Comparison of ENCODE assay signal across 23 cellular contexts in genomic region chr7:107435749-107436148, GRCh38. TPM values are rescaled to one million over a fixed set of nuclear protein-coding genes. Genes with fewer than 3 reads are reported as not detected.
A peak's percentile ranks its signal among the peaks of the same experiment; 100 is the strongest.
DNase-seq lines count a peak whose midpoint lies in the region; FAIRE-seq and TF ChIP-seq lines count a peak whose summit lies in the region.
"Had no signal": no experiment of that assay in that cellular context is flagged by ENCODE, and none has a peak within 500 bp of the region (broad histone marks: within the 10 kb centered on the region; RNA-seq: fewer than 3 reads in every experiment).

No MANE protein-coding gene starts in this region.

- H3K27ac ChIP-seq in astrocyte (ENCODE audit: low read depth, low read length) (no peak overlapping the region), tibial nerve (no peak overlapping the region)
- H3K27ac ChIP-seq: BLaER1 had no signal

- H3K27ac Mint-ChIP-seq in astrocyte (ENCODE audit: unreplicated experiment) = no peak overlapping the region
- H3K27ac Mint-ChIP-seq in activated naive CD4-positive, alpha-beta T cell treated with anti-CD3 and anti-CD28 coated beads, Interleukin-2, amount 10 ng/mL, durations not matched to agents 7 days and 5 days = no peak overlapping the region
- H3K27ac Mint-ChIP-seq: CD4-positive, alpha-beta memory T cell had no signal

- H3K9me3 ChIP-seq in astrocyte (ENCODE audit: insufficient read depth, low read depth, low read length) = no peaks in the 10 kb centered on the region
- H3K9me3 ChIP-seq in tibial nerve = peaks cover 0 to 11% (median 0%) of the 10 kb centered on the region in 4 donors
- H3K9me3 ChIP-seq: BE2C had no signal

- H3K36me3 Mint-ChIP-seq in astrocyte (ENCODE audit: low read depth, unreplicated experiment) = no peaks in the 10 kb centered on the region
- H3K36me3 Mint-ChIP-seq in activated naive CD4-positive, alpha-beta T cell treated with anti-CD3 and anti-CD28 coated beads, Interleukin-2, amount 10 ng/mL, durations not matched to agents 7 days and 5 days = peaks cover 2% of the 10 kb centered on the region

- 97 to 98% methylated on average over 1 of the region's 1 CpG for WGBS in tibial nerve, 2 donors

- H3K4me2 ChIP-seq in astrocyte (ENCODE audit: low read length) = no peak overlapping the region
- H3K4me2 ChIP-seq: BLaER1 had no signal

- H3K4me3 ChIP-seq in astrocyte (ENCODE audit: insufficient read depth, low read depth, low read length) = no peak overlapping the region
- no peak overlapping the region for H3K4me3 ChIP-seq in tibial nerve
- H3K4me3 ChIP-seq: BLaER1 had no signal

- no peaks in the 10 kb centered on the region for H3K79me2 ChIP-seq in astrocyte (ENCODE audit: insufficient read depth, low read length)

- H3K4me1 ChIP-seq in astrocyte (ENCODE audit: insufficient read depth, low read length) = no peaks in the 10 kb centered on the region
- no peaks in the 10 kb centered on the region for H3K4me1 ChIP-seq in tibial nerve
- H3K4me1 ChIP-seq: BE2C, BLaER1 had no signal

- TF ChIP-seq CTCF in D721Med (IDR thresholded peaks at IDR 0.05; ENCODE audit: insufficient read depth, missing control alignments) = no peak
- TF ChIP-seq CTCF in astrocyte (IDR thresholded peaks at IDR 0.05; ENCODE audit: insufficient read depth, low read depth, low read length) = no peak
- no peak for TF ChIP-seq CTCF in tibial nerve (IDR thresholded peaks at IDR 0.05)

- H3K36me3 ChIP-seq in astrocyte (ENCODE audit: insufficient read depth, low read length) (no peaks in the 10 kb centered on the region), tibial nerve (peaks cover 0 to 4% (median 0%) of the 10 kb centered on the region in 3 donors)
- H3K36me3 ChIP-seq: BE2C had no signal

- no peak overlapping the region for H3K4me3 Mint-ChIP-seq in astrocyte (ENCODE audit: unreplicated experiment)
- H3K4me3 Mint-ChIP-seq in activated naive CD4-positive, alpha-beta T cell treated with anti-CD3 and anti-CD28 coated beads, Interleukin-2, amount 10 ng/mL, durations not matched to agents 7 days and 5 days = no peak overlapping the region
- H3K4me3 Mint-ChIP-seq: CD14-positive monocyte; CD4-positive, alpha-beta memory T cell; CD8-positive, alpha-beta memory T cell had no signal

- H3K4me1 Mint-ChIP-seq in astrocyte (ENCODE audit: low read depth, unreplicated experiment) = no peaks in the 10 kb centered on the region
- no peaks in the 10 kb centered on the region for H3K4me1 Mint-ChIP-seq in activated naive CD4-positive, alpha-beta T cell treated with anti-CD3 and anti-CD28 coated beads, Interleukin-2, amount 10 ng/mL, durations not matched to agents 7 days and 5 days
- H3K4me1 Mint-ChIP-seq: CD14-positive monocyte had no signal

- TF ChIP-seq EP300 in tibial nerve (IDR thresholded peaks at IDR 0.05) = no peak

- FAIRE-seq in D721Med (lab: Jason Lieb, UNC) (peak; percentile 29), GM12892 (lab: Jason Lieb, UNC) (peak; percentile 17), astrocyte (lab: Jason Lieb, UNC) (peak; percentile 5)
- FAIRE-seq: G401.6, GM12891, GM18507 had no signal

- CTCF ChIA-PET in activated naive CD4-positive, alpha-beta T cell treated with anti-CD3 and anti-CD28 coated beads, Interleukin-2, amount 10 ng/mL, durations not matched to agents 7 days and 5 days (lab: Charles Lee) = no interaction called here

- H3K27me3 ChIP-seq in astrocyte (ENCODE audit: insufficient read depth, low read length) = no peaks in the 10 kb centered on the region
- no peaks in the 10 kb centered on the region for H3K27me3 ChIP-seq in tibial nerve
- H3K27me3 ChIP-seq: BE2C, BLaER1 had no signal

- no peak overlapping the region for H3K9ac ChIP-seq in astrocyte (ENCODE audit: low read length)
- H3K9ac ChIP-seq: BLaER1 had no signal

- H3K27me3 Mint-ChIP-seq in astrocyte (ENCODE audit: low read depth, unreplicated experiment) = no peaks in the 10 kb centered on the region
- H3K27me3 Mint-ChIP-seq in activated naive CD4-positive, alpha-beta T cell treated with anti-CD3 and anti-CD28 coated beads, Interleukin-2, amount 10 ng/mL, durations not matched to agents 7 days and 5 days = no peaks in the 10 kb centered on the region
- H3K27me3 Mint-ChIP-seq: CD4-positive, alpha-beta memory T cell; CD4-positive, CD25-positive, alpha-beta regulatory T cell; CD8-positive, alpha-beta memory T cell had no signal

- H3K9me3 Mint-ChIP-seq in astrocyte (ENCODE audit: unreplicated experiment) = peaks cover 2% of the 10 kb centered on the region
- H3K9me3 Mint-ChIP-seq in activated naive CD4-positive, alpha-beta T cell treated with anti-CD3 and anti-CD28 coated beads, Interleukin-2, amount 10 ng/mL, durations not matched to agents 7 days and 5 days = peaks cover under 1% of the 10 kb centered on the region

- TF ChIP-seq POLR2A in GM12892 (IDR thresholded peaks at IDR 0.05; ENCODE audit: low read depth, low read length) = no peak
- TF ChIP-seq POLR2A in tibial nerve (IDR thresholded peaks at IDR 0.05) = no peak

- H2AFZ ChIP-seq in astrocyte (ENCODE audit: low read depth, low read length) = no peak overlapping the region

- peaks cover 7% of the 10 kb centered on the region for H4K20me1 ChIP-seq in astrocyte (ENCODE audit: insufficient read depth, low read length)
- H4K20me1 ChIP-seq: BLaER1 had no signal

- DNase-seq in D721Med (ENCODE audit: insufficient read length, low spot score) (no peak), GM12892 (ENCODE audit: insufficient read length) (no peak), astrocyte (ENCODE audit: low read depth) (no peak), HK-2 (ENCODE audit: unreplicated experiment) (no peak), tibial nerve (ENCODE audit: low spot score in 2 of 2) (no peak)
- DNase-seq in activated naive CD4-positive, alpha-beta T cell treated with anti-CD3 and anti-CD28 coated beads, Interleukin-2, amount 10 ng/mL, durations not matched to agents 7 days and 5 days = no peak
- DNase-seq: 8988T; ACHN; BE2C; C1 segment of cervical spinal cord; CD4-positive, alpha-beta memory T cell; CD4-positive, CD25-positive, alpha-beta regulatory T cell; CD8-positive, alpha-beta memory T cell; COR-L47; DMS79 treated with DMSO at 0.1 percent for 48 hours; GF-D8 had no signal

RNA-seq across cellular contexts. Expression of gene GPR22, which starts 34.1 kb away (rescaled TPM):
- polyA plus RNA-seq in GM12892 (2012; ENCODE audit: missing spikeins) = 0.32 TPM
- not detected in 2 replicates for total RNA-seq in astrocyte
- total RNA-seq in tibial nerve = not detected
- total RNA-seq: A673; CD4-positive, alpha-beta memory T cell; CD4-positive, CD25-positive, alpha-beta regulatory T cell; CD8-positive, alpha-beta memory T cell had no signal
- polyA plus RNA-seq: AG04450 had no signal
